ENCODE assay signal across 8 cellular contexts in the genomic region with DNA sequence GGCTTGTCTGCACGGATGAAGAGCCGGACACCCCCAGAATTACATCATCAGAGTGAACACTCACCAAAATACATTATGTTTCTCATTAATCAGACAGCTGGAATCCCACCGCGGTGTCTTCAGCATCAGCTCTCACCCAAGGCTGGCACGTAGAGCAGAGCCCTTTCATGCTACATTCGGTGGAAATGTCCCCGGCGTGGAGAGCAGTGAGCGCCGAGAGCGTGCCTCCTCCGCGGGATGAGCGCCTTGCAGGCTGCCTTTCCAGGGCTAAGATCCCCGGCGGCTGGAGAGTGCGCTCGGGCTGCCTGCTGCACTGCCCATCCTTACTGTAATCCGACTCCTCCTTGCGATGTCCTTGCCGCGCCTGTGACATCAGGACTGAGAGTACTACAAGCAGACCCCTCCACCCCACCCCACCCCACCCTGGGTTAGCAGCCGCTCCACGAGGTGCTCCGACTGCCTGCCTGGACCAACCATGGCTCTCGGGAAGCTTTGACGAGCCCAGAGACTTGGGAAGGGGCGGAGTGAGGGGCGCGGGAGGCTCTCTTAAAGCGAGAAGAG. TPM values are rescaled to one million over a fixed set of nuclear protein-coding genes. Genes with fewer than 3 reads are reported as not detected.
A peak's percentile ranks its signal among the peaks of the same experiment; 100 is the strongest.
DNase-seq lines count a peak whose midpoint lies in the region; ATAC-seq and TF ChIP-seq lines count a peak whose summit lies in the region.

A gene with protein sequence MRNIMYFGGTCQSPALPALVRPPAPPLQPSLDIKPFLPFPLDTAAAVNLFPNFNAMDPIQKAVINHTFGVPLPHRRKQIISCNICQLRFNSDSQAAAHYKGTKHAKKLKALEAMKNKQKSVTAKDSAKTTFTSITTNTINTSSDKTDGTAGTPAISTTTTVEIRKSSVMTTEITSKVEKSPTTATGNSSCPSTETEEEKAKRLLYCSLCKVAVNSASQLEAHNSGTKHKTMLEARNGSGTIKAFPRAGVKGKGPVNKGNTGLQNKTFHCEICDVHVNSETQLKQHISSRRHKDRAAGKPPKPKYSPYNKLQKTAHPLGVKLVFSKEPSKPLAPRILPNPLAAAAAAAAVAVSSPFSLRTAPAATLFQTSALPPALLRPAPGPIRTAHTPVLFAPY (minus strand): TSS at position 380 of the 561 bp plus-strand sequence. CDS start 294 bp downstream, at position 86.

- intact Hi-C loops in esophagus muscularis mucosa (cut with DNase I): loop anchor here (5.0 kb wide), 2 partner anchors 146 to 361 kb away; no protein-coding TSS in a partner anchor
- intact Hi-C loops in vagina (cut with DNase I): loop anchor here (10.0 kb wide), 1 partner anchor 144 kb away; no protein-coding TSS in a partner anchor

- TF ChIP-seq CTCF in esophagus muscularis mucosa (IDR thresholded peaks at IDR 0.05): no peak
- TF ChIP-seq CTCF in mesothelial cell of epicardium (IDR thresholded peaks at IDR 0.05; ENCODE audit: unreplicated experiment): no peak
- TF ChIP-seq CTCF in vagina (IDR thresholded peaks at IDR 0.05): no peak

- H3K36me3 Mint-ChIP-seq in mesothelial cell of epicardium: no peaks in the 10 kb centered on the region

- peak within 1 kb of the TSS; percentile 61 to 73 (median 66) for H3K4me3 ChIP-seq in esophagus muscularis mucosa
- peak within 1 kb of the TSS; percentile 50 to 64 for H3K4me3 ChIP-seq in vagina

- H3K9me3 ChIP-seq in esophagus muscularis mucosa (no peaks in the 10 kb centered on the region), vagina (no peaks in the 10 kb centered on the region)

- peaks cover 58% of the 10 kb centered on the region for H3K27me3 Mint-ChIP-seq in mesothelial cell of epicardium (ENCODE audit: low read depth)

- ATAC-seq in HG03571 (IDR thresholded peaks at IDR 0.05; ENCODE audit: unreplicated experiment): no peak

- peaks cover 12 to 58% (median 49%) of the 10 kb centered on the region in 4 donors for H3K4me1 ChIP-seq in esophagus muscularis mucosa
- H3K4me1 ChIP-seq in vagina: peaks cover 14% of the 10 kb centered on the region

- H3K27ac Mint-ChIP-seq in mesothelial cell of epicardium: peak within 1 kb of the TSS; percentile 27

- peaks cover 15% of the 10 kb centered on the region for H3K4me1 Mint-ChIP-seq in mesothelial cell of epicardium

- no peaks in the 10 kb centered on the region for H3K27me3 ChIP-seq in esophagus muscularis mucosa
- no peaks in the 10 kb centered on the region for H3K27me3 ChIP-seq in vagina

- DNase-seq in NCI-H1436 (lab: John Stamatoyannopoulos, UW) (peak; percentile 21), NCI-H1436 treated with DMSO at 0.1 percent for 48 hours (lab: John Stamatoyannopoulos, UW) (no peak), esophagus muscularis mucosa (ENCODE audit: extremely low spot score) (peak; percentile 93), mesothelial cell of epicardium (ENCODE audit: low spot score in 2 of 2, unreplicated experiment in 2 of 2) (peak; percentile 31 to 71), vagina (ENCODE audit: extremely low spot score in 2 of 2) (peak in 1 of 2 donors; percentile 90), NCI-H774 (lab: John Stamatoyannopoulos, UW) (no peak), NCI-H146 (lab: John Stamatoyannopoulos, UW) (no peak)

- H3K36me3 ChIP-seq in esophagus muscularis mucosa: no peaks in the 10 kb centered on the region
- H3K36me3 ChIP-seq in vagina: no peaks in the 10 kb centered on the region

- H3K27ac ChIP-seq in esophagus muscularis mucosa (replicated peaks in 1 of 4) (peak within 1 kb of the TSS; percentile 77 to 85 (median 84)), vagina (peak within 1 kb of the TSS; percentile 74)

- TF ChIP-seq EP300 in esophagus muscularis mucosa (IDR thresholded peaks at IDR 0.05): no peak

- 5% methylated on average over 9 of the region's 31 CpGs for WGBS in esophagus muscularis mucosa

- H3K4me3 Mint-ChIP-seq in mesothelial cell of epicardium: peak within 1 kb of the TSS; percentile 70

- H3K9me3 Mint-ChIP-seq in mesothelial cell of epicardium: no peaks in the 10 kb centered on the region

- TF ChIP-seq POLR2A in esophagus muscularis mucosa (IDR thresholded peaks at IDR 0.05; ENCODE audit: low read depth): no peak
- TF ChIP-seq POLR2A in vagina (IDR thresholded peaks at IDR 0.05): peak in 1 of 2 donors; percentile 10

RNA-seq across cellular contexts. Expression of the gene that starts here (rescaled TPM):
- total RNA-seq in esophagus muscularis mucosa: 10 to 100 TPM in 1 of 4 donors, 1 to 10 TPM in 3; 7.7 to 11.2 (median 8.2) TPM
- total RNA-seq in mesothelial cell of epicardium: 1.9 to 3.7 TPM (median 2.6 TPM) in 3 replicates
- total RNA-seq in vagina: 13.5 TPM

Comparison
In these comparisons a context has a peak if more than half of its experiments do, and no peak if none do; other contexts are left out.
1. DNase-seq: peak in NCI-H1436 (single experiment), esophagus muscularis mucosa (single experiment) and mesothelial cell of epicardium (2 of 2); none in NCI-H1436 treated with DMSO at 0.1 percent for 48 hours (single experiment), NCI-H774 (single experiment) and NCI-H146 (single experiment).